16 cellular contexts compared by ENCODE assay signal in genomic region chr18:63159590-63159989, GRCh38.
DNase-seq lines count a peak whose midpoint lies in the region; ATAC-seq and TF ChIP-seq lines count a peak whose summit lies in the region.
"Had no signal": no experiment of that assay in that cellular context is flagged by ENCODE, and none has a peak within 500 bp of the region (broad histone marks: within the 10 kb centered on the region; RNA-seq: fewer than 3 reads in every experiment).

No MANE protein-coding gene starts in this region.

- TF ChIP-seq CTCF in GM06990 (IDR thresholded peaks at IDR 0.05; ENCODE audit: insufficient read depth, low read length, poor library complexity, severe bottlenecking) (no peak), nephron (IDR thresholded peaks at IDR 0.05; ENCODE audit: unreplicated experiment in 3 of 3) (no peak), body of pancreas (IDR thresholded peaks at IDR 0.05) (no peak)

- WGBS in body of pancreas, 2 donors, result 84 to 85% methylated on average over 9 of the region's 9 CpGs

- H3K4me1 Mint-ChIP-seq in activated T-helper 17 cell treated with anti-CD3 and anti-CD28 coated beads, Interleukin-2, amount 50 U/mL, for 72 hours, result peaks cover 58% of the 10 kb centered on the region
- peaks cover 59% of the 10 kb centered on the region for H3K4me1 Mint-ChIP-seq in nephron

- no peak overlapping the region for H3K27ac ChIP-seq in body of pancreas
- H3K27ac ChIP-seq: RWPE1, VCaP had no signal

- H3K4me1 ChIP-seq in body of pancreas, result peaks cover 32% of the 10 kb centered on the region

- H3K4me3 ChIP-seq in GM06990 (replicated peaks; ENCODE audit: low read depth, low read length) (peak overlapping the region; percentile 38), H7 (ENCODE audit: insufficient read depth, low read depth, low read length) (no peak overlapping the region), body of pancreas (no peak overlapping the region)

- no peaks in the 10 kb centered on the region for H3K36me3 ChIP-seq in GM06990 (ENCODE audit: control insufficient read depth, insufficient read depth, low read length)
- no peaks in the 10 kb centered on the region for H3K36me3 ChIP-seq in H7 (replicated peaks; ENCODE audit: control insufficient read depth, insufficient read depth, low read length)
- H3K36me3 ChIP-seq in body of pancreas (replicated peaks in 1 of 2; ENCODE audit: insufficient read depth in 1 of 2, low read depth in 2 of 2), result no peaks in the 10 kb centered on the region

- H3K27ac Mint-ChIP-seq in activated T-helper 17 cell treated with anti-CD3 and anti-CD28 coated beads, Interleukin-2, amount 50 U/mL, for 72 hours, result peak overlapping the region; percentile 98
- H3K27ac Mint-ChIP-seq in nephron, result peak overlapping the region; percentile 65 to 85 (median 73)
- H3K27ac Mint-ChIP-seq: HFFc6 had no signal

- no peaks in the 10 kb centered on the region for H3K27me3 Mint-ChIP-seq in activated T-helper 17 cell treated with anti-CD3 and anti-CD28 coated beads, Interleukin-2, amount 50 U/mL, for 72 hours
- peaks cover 5% of the 10 kb centered on the region for H3K27me3 Mint-ChIP-seq in nephron (ENCODE audit: low read depth)

- peak overlapping the region; percentile 75 for H3K4me3 Mint-ChIP-seq in activated T-helper 17 cell treated with anti-CD3 and anti-CD28 coated beads, Interleukin-2, amount 50 U/mL, for 72 hours
- peak overlapping the region in 1 of 3 experiments; percentile 38 for H3K4me3 Mint-ChIP-seq in nephron
- H3K4me3 Mint-ChIP-seq: HFFc6 had no signal

- H3K9me3 Mint-ChIP-seq in activated T-helper 17 cell treated with anti-CD3 and anti-CD28 coated beads, Interleukin-2, amount 50 U/mL, for 72 hours, result peaks cover 10% of the 10 kb centered on the region
- no peaks in the 10 kb centered on the region for H3K9me3 Mint-ChIP-seq in nephron
- H3K9me3 Mint-ChIP-seq: HFFc6 had no signal

- intact Hi-C loops in posterior cingulate gyrus (cut with DNase I) (loop anchor here (10.0 kb wide), 1 partner anchor 75 kb away; no protein-coding TSS in a partner anchor), body of pancreas (cut with DNase I) (no loop called here)

- no peak for DNase-seq in GM06990 (ENCODE audit: extremely low read depth, insufficient read length)
- no peak for DNase-seq in posterior cingulate gyrus
- DNase-seq in DMS79 (lab: John Stamatoyannopoulos, UW), result no peak
- DNase-seq in H7, result no peak
- no peak for DNase-seq in body of pancreas
- DNase-seq: amygdala, glutamatergic neuron, HFFc6, left colon, NCI-H345, occipital lobe had no signal

- H3K9me3 ChIP-seq in body of pancreas, result no peaks in the 10 kb centered on the region

- TF ChIP-seq POLR2A in body of pancreas (IDR thresholded peaks at IDR 0.05), result no peak

- peak; percentile 17 for ATAC-seq in HG02571 (IDR thresholded peaks at IDR 0.05; ENCODE audit: unreplicated experiment)
- peak; percentile 5 for ATAC-seq in activated T-helper 17 cell treated with anti-CD3 and anti-CD28 coated beads, Interleukin-2, amount 50 U/mL, for 72 hours (replicated peaks)
- no peak for ATAC-seq in body of pancreas
- ATAC-seq: left colon had no signal

- peaks cover 97% of the 10 kb centered on the region for H3K36me3 Mint-ChIP-seq in activated T-helper 17 cell treated with anti-CD3 and anti-CD28 coated beads, Interleukin-2, amount 50 U/mL, for 72 hours (ENCODE audit: low read depth)
- H3K36me3 Mint-ChIP-seq in nephron (ENCODE audit: low read depth), result no peaks in the 10 kb centered on the region

- H3K27me3 ChIP-seq in GM06990 (replicated peaks; ENCODE audit: control insufficient read depth, insufficient read depth, low read length) (no peaks in the 10 kb centered on the region), H7 (ENCODE audit: control insufficient read depth, insufficient read depth, low read length) (no peaks in the 10 kb centered on the region), body of pancreas (no peaks in the 10 kb centered on the region)
